ENCODE assay signal across 8 cellular contexts in genomic region chr9:137461663-137462395, GRCh38. TPM values are rescaled to one million over a fixed set of nuclear protein-coding genes. Genes with fewer than 3 reads are reported as not detected.
DNase-seq lines count a peak whose midpoint lies in the region; TF ChIP-seq lines count a peak whose summit lies in the region.

No MANE protein-coding gene starts in this region.

- H3K36me3 ChIP-seq in breast epithelium, result no peaks in the 10 kb centered on the region

- peak overlapping the region in 1 of 3 donors; percentile 15 for H3K4me3 ChIP-seq in breast epithelium

- H3K4me3 Mint-ChIP-seq in activated T-helper 1 cell treated with anti-CD3 and anti-CD28 coated beads, Interleukin-12 subunit alpha, Interleukin-12 subunit beta, Interleukin-2, Interleukin-4 antibody, amounts not matched to agents 30 ng/mL and 10 ng/mL and 1 ng/mL, durations not matched to agents 14 hours and 24 hours and 36 hours, result peak overlapping the region; percentile 51

- no peak for TF ChIP-seq POLR2A in breast epithelium (IDR thresholded peaks at IDR 0.05)

- intact Hi-C loops in activated T-helper 1 cell treated with anti-CD3 and anti-CD28 coated beads, Interleukin-12 subunit alpha, Interleukin-12 subunit beta, Interleukin-2, Interleukin-4 antibody, amounts not matched to agents 30 ng/mL and 10 ng/mL and 1 ng/mL, durations not matched to agents 14 hours and 24 hours and 36 hours (cut with micrococcal nuclease), result loop anchor here (1.0 to 2.0 kb wide), 2 partner anchors 9 to 31 kb away; no protein-coding TSS in a partner anchor
- intact Hi-C loops in breast epithelium (cut with DNase I; ENCODE audit: low total_unique reads), result no loop called here

- no peaks in the 10 kb centered on the region for H3K27me3 ChIP-seq in breast epithelium

- no peaks in the 10 kb centered on the region for H3K9me3 Mint-ChIP-seq in activated T-helper 1 cell treated with anti-CD3 and anti-CD28 coated beads, Interleukin-12 subunit alpha, Interleukin-12 subunit beta, Interleukin-2, Interleukin-4 antibody, amounts not matched to agents 30 ng/mL and 10 ng/mL and 1 ng/mL, durations not matched to agents 14 hours and 24 hours and 36 hours

- no peaks in the 10 kb centered on the region for H3K36me3 Mint-ChIP-seq in activated T-helper 1 cell treated with anti-CD3 and anti-CD28 coated beads, Interleukin-12 subunit alpha, Interleukin-12 subunit beta, Interleukin-2, Interleukin-4 antibody, amounts not matched to agents 30 ng/mL and 10 ng/mL and 1 ng/mL, durations not matched to agents 14 hours and 24 hours and 36 hours (ENCODE audit: low read depth)

- no peaks in the 10 kb centered on the region for H3K9me3 ChIP-seq in breast epithelium

- no peaks in the 10 kb centered on the region for H3K4me1 ChIP-seq in breast epithelium

- H3K27ac Mint-ChIP-seq in activated T-helper 1 cell treated with anti-CD3 and anti-CD28 coated beads, Interleukin-12 subunit alpha, Interleukin-12 subunit beta, Interleukin-2, Interleukin-4 antibody, amounts not matched to agents 30 ng/mL and 10 ng/mL and 1 ng/mL, durations not matched to agents 14 hours and 24 hours and 36 hours, result peak overlapping the region; percentile 63

- no peak for TF ChIP-seq CTCF in breast epithelium (IDR thresholded peaks at IDR 0.05)

- peak; percentile 47 for DNase-seq in NK-92 (lab: John Stamatoyannopoulos, UW; ENCODE audit: unreplicated experiment)
- no peak for DNase-seq in NK-92 treated with Interleukin-12 subunit alpha and Interleukin-12 subunit beta, amount 100 ng/mL, for 24 hours (lab: John Stamatoyannopoulos, UW)
- peak; percentile 72 for DNase-seq in NAMALWA (ENCODE audit: low spot score)
- peak; percentile 79 for DNase-seq in activated T-helper 1 cell treated with anti-CD3 and anti-CD28 coated beads, Interleukin-12 subunit alpha, Interleukin-12 subunit beta, Interleukin-2, Interleukin-4 antibody, amounts not matched to agents 30 ng/mL and 10 ng/mL and 1 ng/mL, durations not matched to agents 14 hours and 24 hours and 36 hours (ENCODE audit: low spot score)
- DNase-seq in iPS-NIHi11 (ENCODE audit: low spot score), result peak; percentile 83
- DNase-seq in stimulated activated CD8-positive, alpha-beta memory T cell treated with anti-CD3 and anti-CD28 coated beads, Interleukin-2, amount 100 ng/mL, for 48 hours (ENCODE audit: low read depth in 2 of 2), result peak; percentile 84
- DNase-seq in DMS153 (lab: John Stamatoyannopoulos, UW), result no peak
- no peak for DNase-seq in breast epithelium (ENCODE audit: low spot score in 2 of 2)

- no peaks in the 10 kb centered on the region for H3K4me1 Mint-ChIP-seq in activated T-helper 1 cell treated with anti-CD3 and anti-CD28 coated beads, Interleukin-12 subunit alpha, Interleukin-12 subunit beta, Interleukin-2, Interleukin-4 antibody, amounts not matched to agents 30 ng/mL and 10 ng/mL and 1 ng/mL, durations not matched to agents 14 hours and 24 hours and 36 hours (ENCODE audit: low read depth)

- H3K27ac ChIP-seq in breast epithelium, result no peak overlapping the region

- no peaks in the 10 kb centered on the region for H3K27me3 Mint-ChIP-seq in activated T-helper 1 cell treated with anti-CD3 and anti-CD28 coated beads, Interleukin-12 subunit alpha, Interleukin-12 subunit beta, Interleukin-2, Interleukin-4 antibody, amounts not matched to agents 30 ng/mL and 10 ng/mL and 1 ng/mL, durations not matched to agents 14 hours and 24 hours and 36 hours (ENCODE audit: insufficient read depth)

RNA-seq across cellular contexts. Expression of gene NSMF, which starts 2.7 kb away (rescaled TPM):
- total RNA-seq in activated T-helper 1 cell treated with anti-CD3 and anti-CD28 coated beads, Interleukin-12 subunit alpha, Interleukin-12 subunit beta, Interleukin-2, Interleukin-4 antibody, amounts not matched to agents 30 ng/mL and 10 ng/mL and 1 ng/mL, durations not matched to agents 14 hours and 24 hours and 36 hours, result 57.2 and 58.9 TPM in 2 replicates
- 10 to 100 TPM; 30.9 to 38.4 (median 37.4) TPM for total RNA-seq in breast epithelium

RNA-seq across cellular contexts. Expression of gene ENTPD8, which starts 20.7 kb away (rescaled TPM):
- not detected in 2 replicates for total RNA-seq in activated T-helper 1 cell treated with anti-CD3 and anti-CD28 coated beads, Interleukin-12 subunit alpha, Interleukin-12 subunit beta, Interleukin-2, Interleukin-4 antibody, amounts not matched to agents 30 ng/mL and 10 ng/mL and 1 ng/mL, durations not matched to agents 14 hours and 24 hours and 36 hours
- total RNA-seq in breast epithelium, result 1 to 10 TPM in 2 of 3 donors, not detected in 1; 2.0 to 3.2 TPM

RNA-seq across cellular contexts. Expression of gene NOXA1, which starts 38.6 kb away (rescaled TPM):
- total RNA-seq in activated T-helper 1 cell treated with anti-CD3 and anti-CD28 coated beads, Interleukin-12 subunit alpha, Interleukin-12 subunit beta, Interleukin-2, Interleukin-4 antibody, amounts not matched to agents 30 ng/mL and 10 ng/mL and 1 ng/mL, durations not matched to agents 14 hours and 24 hours and 36 hours, result 0.49 and 0.54 TPM in 2 replicates
- 10 to 100 TPM in 1 of 3 donors, 1 to 10 TPM in 2; 2.9 to 13.8 (median 4.6) TPM for total RNA-seq in breast epithelium

RNA-seq across cellular contexts. Expression of gene EXD3, which starts 38.9 kb away (rescaled TPM):
- 4.8 and 4.9 TPM in 2 replicates for total RNA-seq in activated T-helper 1 cell treated with anti-CD3 and anti-CD28 coated beads, Interleukin-12 subunit alpha, Interleukin-12 subunit beta, Interleukin-2, Interleukin-4 antibody, amounts not matched to agents 30 ng/mL and 10 ng/mL and 1 ng/mL, durations not matched to agents 14 hours and 24 hours and 36 hours
- total RNA-seq in breast epithelium, result 10 to 100 TPM in 2 of 3 donors, 1 to 10 TPM in 1; 7.7 to 28.7 (median 20.6) TPM

Comparison
In these comparisons a context has a peak if more than half of its experiments do, and no peak if none do; other contexts are left out.
1. DNase-seq: peak in NK-92 (single experiment), NAMALWA (single experiment), activated T-helper 1 cell treated with anti-CD3 and anti-CD28 coated beads, Interleukin-12 subunit alpha, Interleukin-12 subunit beta, Interleukin-2, Interleukin-4 antibody, amounts not matched to agents 30 ng/mL and 10 ng/mL and 1 ng/mL, durations not matched to agents 14 hours and 24 hours and 36 hours (single experiment), iPS-NIHi11 (single experiment) and stimulated activated CD8-positive, alpha-beta memory T cell treated with anti-CD3 and anti-CD28 coated beads, Interleukin-2, amount 100 ng/mL, for 48 hours (2 of 2); none in NK-92 treated with Interleukin-12 subunit alpha and Interleukin-12 subunit beta, amount 100 ng/mL, for 24 hours (single experiment), DMS153 (single experiment) and breast epithelium (0 of 2).